ENCODE assay signal across 19 cellular contexts in genomic region chr5:163387970-163388369, GRCh38.
"Had no signal": no experiment of that assay in that cellular context is flagged by ENCODE, and none has a peak within 500 bp of the region (broad histone marks: within the 10 kb centered on the region; RNA-seq: fewer than 3 reads in every experiment).

No MANE protein-coding gene starts in this region.

- H3K27me3 ChIP-seq: esophagus muscularis mucosa, gastroesophageal sphincter, spleen, testis, tibial nerve, upper lobe of right lung, vagina had no signal

- H3K4me3 Mint-ChIP-seq: effector memory CD8-positive, alpha-beta T cell; naive thymus-derived CD4-positive, alpha-beta T cell; stimulated activated memory B cell treated with anti-CD40 and anti-IgM and Interleukin-4, amounts not matched to agents 10 μg/mL and 1 μg/mL and 100 μg/mL, for 72 hours; stimulated activated naive CD8-positive, alpha-beta T cell treated with anti-CD3 and anti-CD28 coated beads, Interleukin-15, amount 100 ng/mL, for 72 hours had no signal

- H3K27ac Mint-ChIP-seq: effector memory CD8-positive, alpha-beta T cell; naive thymus-derived CD4-positive, alpha-beta T cell; stimulated activated memory B cell treated with anti-CD40 and anti-IgM and Interleukin-4, amounts not matched to agents 10 μg/mL and 1 μg/mL and 100 μg/mL, for 72 hours; stimulated activated naive CD8-positive, alpha-beta T cell treated with anti-CD3 and anti-CD28 coated beads, Interleukin-15, amount 100 ng/mL, for 72 hours had no signal

- H3K4me1 ChIP-seq: gastroesophageal sphincter, spleen, upper lobe of right lung, vagina had no signal

- H3K27ac ChIP-seq: epithelial cell of prostate, esophagus muscularis mucosa, gastroesophageal sphincter, spleen, testis, tibial nerve, upper lobe of right lung, vagina had no signal

- H3K9me3 ChIP-seq: testis, upper lobe of right lung, vagina had no signal

- H3K36me3 Mint-ChIP-seq: naive thymus-derived CD4-positive, alpha-beta T cell had no signal

- H3K36me3 ChIP-seq: esophagus muscularis mucosa, gastroesophageal sphincter, spleen, tibial nerve, upper lobe of right lung, vagina had no signal

- H3K4me3 ChIP-seq: esophagus muscularis mucosa, gastroesophageal sphincter, spleen, testis, tibial nerve, upper lobe of right lung, vagina had no signal

- H3K9me3 Mint-ChIP-seq: effector memory CD8-positive, alpha-beta T cell; stimulated activated naive CD8-positive, alpha-beta T cell treated with anti-CD3 and anti-CD28 coated beads, Interleukin-15, amount 100 ng/mL, for 72 hours had no signal

- H3K4me1 Mint-ChIP-seq: naive thymus-derived CD4-positive, alpha-beta T cell; stimulated activated naive CD8-positive, alpha-beta T cell treated with anti-CD3 and anti-CD28 coated beads, Interleukin-15, amount 100 ng/mL, for 72 hours had no signal

- DNase-seq: effector memory CD8-positive, alpha-beta T cell; glutamatergic neuron; islet precursor cell; mammary epithelial cell; naive thymus-derived CD4-positive, alpha-beta T cell; posterior cingulate gyrus; spleen; stimulated activated CD4-positive, alpha-beta T cell treated with anti-CD3 and anti-CD28 coated beads, Interleukin-15, amount 100 ng/mL, for 24 hours; stimulated activated CD4-positive, alpha-beta T cell treated with anti-CD3 and anti-CD28 coated beads, Interleukin-1b, Interleukin-23, amount 100 ng/mL, for 48 hours; stimulated activated CD4-positive, alpha-beta T cell treated with anti-CD3 and anti-CD28 coated beads, Interleukin-4, amount 100 ng/mL, for 24 hours; stimulated activated naive CD8-positive, alpha-beta T cell treated with anti-CD3 and anti-CD28 coated beads, Interleukin-15, amount 100 ng/mL, for 72 hours; testis; upper lobe of right lung had no signal
